In genomic region chr7:2607913-2608899, GRCh38 we compare ENCODE assay signal across 13 cellular contexts. TPM values are rescaled to one million over a fixed set of nuclear protein-coding genes. Genes with fewer than 3 reads are reported as not detected.
A peak's percentile ranks its signal among the peaks of the same experiment; 100 is the strongest.
DNase-seq lines count a peak whose midpoint lies in the region; ATAC-seq and TF ChIP-seq lines count a peak whose summit lies in the region.
"Had no signal": no experiment of that assay in that cellular context is flagged by ENCODE, and none has a peak within 500 bp of the region (broad histone marks: within the 10 kb centered on the region; RNA-seq: fewer than 3 reads in every experiment).

No MANE protein-coding gene starts in this region.

- no peaks in the 10 kb centered on the region for H3K36me3 Mint-ChIP-seq in CD8-positive, alpha-beta T cell
- H3K36me3 Mint-ChIP-seq in immature natural killer cell, result peaks cover 0 to 3% (median 0%) of the 10 kb centered on the region in 3 donors
- no peaks in the 10 kb centered on the region for H3K36me3 Mint-ChIP-seq in activated T-helper 1 cell treated with anti-CD3 and anti-CD28 coated beads, Interleukin-12 subunit alpha, Interleukin-12 subunit beta, Interleukin-2, Interleukin-4 antibody, amounts not matched to agents 30 ng/mL and 10 ng/mL and 1 ng/mL, durations not matched to agents 14 hours and 24 hours and 36 hours (ENCODE audit: low read depth)
- H3K36me3 Mint-ChIP-seq: activated CD4-positive, alpha-beta memory T cell treated with anti-CD3 and anti-CD28 coated beads for 36 hours; activated naive CD8-positive, alpha-beta T cell treated with anti-CD3 and anti-CD28 coated beads for 36 hours had no signal

- TF ChIP-seq CTCF in CD8-positive, alpha-beta T cell (IDR thresholded peaks at IDR 0.05), result no peak
- TF ChIP-seq CTCF in ascending aorta (IDR thresholded peaks at IDR 0.05), result no peak

- CTCF ChIA-PET in CD8-positive, alpha-beta T cell (lab: Charles Lee), result interaction anchor here (0.6 to 1.6 kb wide), 7 partner anchors 22 to 237 kb away, joined by 3 to 5 read pairs (median 4); no protein-coding TSS in a partner anchor

- no peaks in the 10 kb centered on the region for H3K9me3 Mint-ChIP-seq in CD8-positive, alpha-beta T cell
- H3K9me3 Mint-ChIP-seq in immature natural killer cell, result no peaks in the 10 kb centered on the region
- H3K9me3 Mint-ChIP-seq in activated T-helper 1 cell treated with anti-CD3 and anti-CD28 coated beads, Interleukin-12 subunit alpha, Interleukin-12 subunit beta, Interleukin-2, Interleukin-4 antibody, amounts not matched to agents 30 ng/mL and 10 ng/mL and 1 ng/mL, durations not matched to agents 14 hours and 24 hours and 36 hours, result no peaks in the 10 kb centered on the region
- H3K9me3 Mint-ChIP-seq: activated CD4-positive, alpha-beta memory T cell treated with anti-CD3 and anti-CD28 coated beads for 36 hours; activated naive CD8-positive, alpha-beta T cell treated with anti-CD3 and anti-CD28 coated beads for 36 hours had no signal

- H3K27ac ChIP-seq in CD8-positive, alpha-beta T cell (ENCODE audit: low read depth, low read length), result no peak overlapping the region
- H3K27ac ChIP-seq in ascending aorta (peak overlapping the region; percentile 71 to 77), rectal smooth muscle tissue (ENCODE audit: low read depth, low read length) (peak overlapping the region; percentile 22)

- no peak overlapping the region for H3K4me3 ChIP-seq in CD8-positive, alpha-beta T cell (ENCODE audit: low read depth, low read length)
- no peak overlapping the region for H3K4me3 ChIP-seq in ascending aorta
- no peak overlapping the region for H3K4me3 ChIP-seq in rectal smooth muscle tissue (ENCODE audit: low read length)

- H3K4me1 ChIP-seq in CD8-positive, alpha-beta T cell (ENCODE audit: insufficient read depth, low read length), result peaks cover 4% of the 10 kb centered on the region
- H3K4me1 ChIP-seq in ascending aorta, result peaks cover 5 to 22% of the 10 kb centered on the region in 2 donors
- no peaks in the 10 kb centered on the region for H3K4me1 ChIP-seq in rectal smooth muscle tissue (ENCODE audit: control insufficient read depth, insufficient read depth, low read length)

- H3K27me3 ChIP-seq in CD8-positive, alpha-beta T cell (ENCODE audit: insufficient read depth, low read length), result no peaks in the 10 kb centered on the region
- H3K27me3 ChIP-seq in ascending aorta, result no peaks in the 10 kb centered on the region
- no peaks in the 10 kb centered on the region for H3K27me3 ChIP-seq in rectal smooth muscle tissue (ENCODE audit: control insufficient read depth, insufficient read depth, low read length)

- H3K36me3 ChIP-seq in CD8-positive, alpha-beta T cell (ENCODE audit: insufficient read depth, low read length), result no peaks in the 10 kb centered on the region
- H3K36me3 ChIP-seq in ascending aorta, result no peaks in the 10 kb centered on the region
- H3K36me3 ChIP-seq in rectal smooth muscle tissue (ENCODE audit: control insufficient read depth, insufficient read depth, low read length), result peaks cover 2% of the 10 kb centered on the region

- no peak overlapping the region for H3K27ac Mint-ChIP-seq in CD8-positive, alpha-beta T cell
- H3K27ac Mint-ChIP-seq in immature natural killer cell, result peak overlapping the region in 4 of 6 donors; percentile 27 to 69 (median 56)
- H3K27ac Mint-ChIP-seq in activated T-helper 1 cell treated with anti-CD3 and anti-CD28 coated beads, Interleukin-12 subunit alpha, Interleukin-12 subunit beta, Interleukin-2, Interleukin-4 antibody, amounts not matched to agents 30 ng/mL and 10 ng/mL and 1 ng/mL, durations not matched to agents 14 hours and 24 hours and 36 hours, result no peak overlapping the region
- H3K27ac Mint-ChIP-seq: activated CD4-positive, alpha-beta memory T cell treated with anti-CD3 and anti-CD28 coated beads for 36 hours; activated naive CD8-positive, alpha-beta T cell treated with anti-CD3 and anti-CD28 coated beads for 36 hours had no signal

- intact Hi-C loops in CD8-positive, alpha-beta T cell (cut with DNase I, micrococcal nuclease), result no loop called here
- intact Hi-C loops in ascending aorta (cut with DNase I), result no loop called here
- intact Hi-C loops in activated T-helper 1 cell treated with anti-CD3 and anti-CD28 coated beads, Interleukin-12 subunit alpha, Interleukin-12 subunit beta, Interleukin-2, Interleukin-4 antibody, amounts not matched to agents 30 ng/mL and 10 ng/mL and 1 ng/mL, durations not matched to agents 14 hours and 24 hours and 36 hours (cut with micrococcal nuclease), result no loop called here

- H3K9ac ChIP-seq in rectal smooth muscle tissue (ENCODE audit: low read length), result no peak overlapping the region

- H3K4me3 Mint-ChIP-seq in CD8-positive, alpha-beta T cell, result peak overlapping the region; percentile 54
- H3K4me3 Mint-ChIP-seq in immature natural killer cell, result peak overlapping the region in 4 of 5 donors; percentile 69 to 78 (median 72)
- H3K4me3 Mint-ChIP-seq in activated T-helper 1 cell treated with anti-CD3 and anti-CD28 coated beads, Interleukin-12 subunit alpha, Interleukin-12 subunit beta, Interleukin-2, Interleukin-4 antibody, amounts not matched to agents 30 ng/mL and 10 ng/mL and 1 ng/mL, durations not matched to agents 14 hours and 24 hours and 36 hours, result no peak overlapping the region
- H3K4me3 Mint-ChIP-seq: activated CD4-positive, alpha-beta memory T cell treated with anti-CD3 and anti-CD28 coated beads for 36 hours; activated naive CD8-positive, alpha-beta T cell treated with anti-CD3 and anti-CD28 coated beads for 36 hours had no signal

- H3K27me3 Mint-ChIP-seq in CD8-positive, alpha-beta T cell (ENCODE audit: low read depth), result no peaks in the 10 kb centered on the region
- peaks cover 0 to 4% (median 4%) of the 10 kb centered on the region in 3 donors for H3K27me3 Mint-ChIP-seq in immature natural killer cell (ENCODE audit: low read depth in 3 of 3)
- no peaks in the 10 kb centered on the region for H3K27me3 Mint-ChIP-seq in activated T-helper 1 cell treated with anti-CD3 and anti-CD28 coated beads, Interleukin-12 subunit alpha, Interleukin-12 subunit beta, Interleukin-2, Interleukin-4 antibody, amounts not matched to agents 30 ng/mL and 10 ng/mL and 1 ng/mL, durations not matched to agents 14 hours and 24 hours and 36 hours (ENCODE audit: insufficient read depth)
- H3K27me3 Mint-ChIP-seq: activated CD4-positive, alpha-beta memory T cell treated with anti-CD3 and anti-CD28 coated beads for 36 hours; activated naive CD8-positive, alpha-beta T cell treated with anti-CD3 and anti-CD28 coated beads for 36 hours had no signal

- DNase-seq in CD8-positive, alpha-beta T cell, result no peak
- DNase-seq in ascending aorta (ENCODE audit: low spot score in 2 of 2), result no peak
- no peak for DNase-seq in immature natural killer cell
- no peak for DNase-seq in activated T-helper 1 cell treated with anti-CD3 and anti-CD28 coated beads, Interleukin-12 subunit alpha, Interleukin-12 subunit beta, Interleukin-2, Interleukin-4 antibody, amounts not matched to agents 30 ng/mL and 10 ng/mL and 1 ng/mL, durations not matched to agents 14 hours and 24 hours and 36 hours (ENCODE audit: low spot score)
- DNase-seq in NOMO-1 treated with dmso at 0.1 percent for 144 hours (lab: John Stamatoyannopoulos, UW; ENCODE audit: unreplicated experiment), result no peak
- DNase-seq: NCI-H1436; NCI-H748 treated with DMSO at 0.1 percent for 48 hours; stimulated activated naive CD4-positive, alpha-beta T cell treated with Interleukin-2 at 50 U/mL for 16 hours had no signal

- POLR2A ChIA-PET in CD8-positive, alpha-beta T cell (lab: Charles Lee), result interaction anchor here (0.6 kb wide), 1 partner anchor 167 kb away, joined by 4 read pairs; no protein-coding TSS in a partner anchor

- no peaks in the 10 kb centered on the region for H3K9me3 ChIP-seq in CD8-positive, alpha-beta T cell (ENCODE audit: low read length)
- H3K9me3 ChIP-seq in ascending aorta, result no peaks in the 10 kb centered on the region

- ATAC-seq in CD8-positive, alpha-beta T cell, result no peak
- ATAC-seq in HG03469 (IDR thresholded peaks at IDR 0.05; ENCODE audit: unreplicated experiment) (no peak), HG02623 (IDR thresholded peaks at IDR 0.05; ENCODE audit: unreplicated experiment) (no peak)

- H3K4me1 Mint-ChIP-seq in CD8-positive, alpha-beta T cell (ENCODE audit: low read depth), result peaks cover 11% of the 10 kb centered on the region
- peaks cover 15 to 18% of the 10 kb centered on the region in 2 donors for H3K4me1 Mint-ChIP-seq in immature natural killer cell
- peaks cover 13% of the 10 kb centered on the region for H3K4me1 Mint-ChIP-seq in activated T-helper 1 cell treated with anti-CD3 and anti-CD28 coated beads, Interleukin-12 subunit alpha, Interleukin-12 subunit beta, Interleukin-2, Interleukin-4 antibody, amounts not matched to agents 30 ng/mL and 10 ng/mL and 1 ng/mL, durations not matched to agents 14 hours and 24 hours and 36 hours (ENCODE audit: low read depth)

RNA-seq across cellular contexts. Expression of gene TTYH3, which starts 23.6 kb away (rescaled TPM):
- 10 to 100 TPM in 1 of 2 experiments, 1 to 10 TPM in 1; 8.4 to 10.1 TPM for total RNA-seq in CD8-positive, alpha-beta T cell
- 70.5 TPM for total RNA-seq in ascending aorta
- polyA plus RNA-seq in immature natural killer cell, result 1 to 10 TPM; 1.3 to 3.2 (median 1.6) TPM
- 30.6 and 32.0 TPM in 2 replicates for total RNA-seq in activated T-helper 1 cell treated with anti-CD3 and anti-CD28 coated beads, Interleukin-12 subunit alpha, Interleukin-12 subunit beta, Interleukin-2, Interleukin-4 antibody, amounts not matched to agents 30 ng/mL and 10 ng/mL and 1 ng/mL, durations not matched to agents 14 hours and 24 hours and 36 hours

RNA-seq across cellular contexts. Expression of gene IQCE, which starts 49.4 kb away (rescaled TPM):
- 1 to 10 TPM; 3.3 to 4.8 TPM for total RNA-seq in CD8-positive, alpha-beta T cell
- total RNA-seq in ascending aorta, result 11.4 TPM
- 1 to 10 TPM in 2 of 3 donors, not detected in 1; 1.9 to 4.2 TPM for polyA plus RNA-seq in immature natural killer cell
- 10.5 and 11.1 TPM in 2 replicates for total RNA-seq in activated T-helper 1 cell treated with anti-CD3 and anti-CD28 coated beads, Interleukin-12 subunit alpha, Interleukin-12 subunit beta, Interleukin-2, Interleukin-4 antibody, amounts not matched to agents 30 ng/mL and 10 ng/mL and 1 ng/mL, durations not matched to agents 14 hours and 24 hours and 36 hours

RNA-seq across cellular contexts. Expression of gene BRAT1, which starts 52.9 kb away (rescaled TPM):
- total RNA-seq in CD8-positive, alpha-beta T cell, result 10 to 100 TPM; 18.9 to 20.6 TPM
- total RNA-seq in ascending aorta, result 84.0 TPM
- polyA plus RNA-seq in immature natural killer cell, result 10 to 100 TPM; 15.0 to 42.4 (median 19.2) TPM
- total RNA-seq in activated T-helper 1 cell treated with anti-CD3 and anti-CD28 coated beads, Interleukin-12 subunit alpha, Interleukin-12 subunit beta, Interleukin-2, Interleukin-4 antibody, amounts not matched to agents 30 ng/mL and 10 ng/mL and 1 ng/mL, durations not matched to agents 14 hours and 24 hours and 36 hours, result 39.2 and 42.9 TPM in 2 replicates

Comparison
In these comparisons a context has a peak if more than half of its experiments do, and no peak if none do; other contexts are left out.
1. H3K27ac Mint-ChIP-seq: peak in immature natural killer cell (4 of 6); none in CD8-positive, alpha-beta T cell (single experiment) and activated T-helper 1 cell treated with anti-CD3 and anti-CD28 coated beads, Interleukin-12 subunit alpha, Interleukin-12 subunit beta, Interleukin-2, Interleukin-4 antibody, amounts not matched to agents 30 ng/mL and 10 ng/mL and 1 ng/mL, durations not matched to agents 14 hours and 24 hours and 36 hours (single experiment).